25 cellular contexts compared by ENCODE assay signal in genomic region chr7:138235207-138235606, GRCh38.
"Had no signal": no experiment of that assay in that cellular context is flagged by ENCODE, and none has a peak within 500 bp of the region (broad histone marks: within the 10 kb centered on the region; RNA-seq: fewer than 3 reads in every experiment).

No MANE protein-coding gene starts in this region.

- H3K9me3 ChIP-seq: SJCRH30, SK-N-SH had no signal

- H3K4me3 ChIP-seq: SJCRH30 had no signal

- H3K27me3 ChIP-seq: SJCRH30 had no signal

- H3K4me1 ChIP-seq: SJCRH30 had no signal

- ATAC-seq: activated CD4-positive, alpha-beta T cell treated with anti-CD3 and anti-CD28 coated beads for 36 hours; activated T-cell treated with anti-CD3 and anti-CD28 coated beads, Interleukin-2, amount 50 U/mL, for 72 hours had no signal

- H3K9ac ChIP-seq: SK-N-SH had no signal

- H3K36me3 ChIP-seq: SJCRH30 had no signal

- DNase-seq: activated CD4-positive, alpha-beta memory T cell treated with anti-CD3 and anti-CD28 coated beads, Interleukin-2, amount 10 ng/mL, durations not matched to agents 7 days and 5 days; activated CD4-positive, alpha-beta T cell treated with anti-CD3 and anti-CD28 coated beads for 36 hours; activated CD4-positive, alpha-beta T cell treated with anti-CD3 and anti-CD28 coated beads, Interleukin-2, amount 50 U/mL, for 1 hour; activated gamma-delta T cell treated with Interleukin-2 at 50 U/mL for 16 hours; activated naive CD4-positive, alpha-beta T cell treated with anti-CD3 and anti-CD28 coated beads, Interleukin-2, amount 10 ng/mL, durations not matched to agents 7 days and 5 days; activated naive CD8-positive, alpha-beta T cell treated with anti-CD3 and anti-CD28 coated beads for 36 hours; activated T-cell treated with anti-CD3 and anti-CD28 coated beads for 4 hours; activated T-cell treated with anti-CD3 and anti-CD28 coated beads, Interleukin-2, amount 50 U/mL, for 72 hours; aorta; central memory CD4-positive, alpha-beta T cell; NCI-H1048; NCI-H1417 treated with DMSO at 0.1 percent for 48 hours; NCI-H1694; NCI-H2029; NCI-H2107; NCI-H2171 treated with DMSO at 0.1 percent for 48 hours; NCI-H345; NCI-H510A; NCI-H526 treated with DMSO at 0.1 percent for 48 hours; Right ventricle myocardium superior; RPMI8226; SJCRH30; SK-N-SH; T-helper 1 cell had no signal

- H3K27ac ChIP-seq: SJCRH30, VCaP had no signal
